20 cellular contexts compared by ENCODE assay signal in genomic region chr7:27619492-27619891, GRCh38.
"Had no signal": no experiment of that assay in that cellular context is flagged by ENCODE, and none has a peak within 500 bp of the region (broad histone marks: within the 10 kb centered on the region; RNA-seq: fewer than 3 reads in every experiment).

No MANE protein-coding gene starts in this region.

- H3K27me3 ChIP-seq: hepatocyte, stomach, transverse colon had no signal

- H3K4me3 Mint-ChIP-seq: naive B cell, nephron had no signal

- H3K27me3 Mint-ChIP-seq: naive B cell had no signal

- H3K4me3 ChIP-seq: hepatocyte, left ventricle myocardium inferior, lung, psoas muscle, stomach, thoracic aorta, transverse colon had no signal

- H3K4me1 Mint-ChIP-seq: nephron had no signal

- ATAC-seq: left cardiac atrium, psoas muscle, sciatic nerve had no signal

- DNase-seq: dermis blood vessel endothelial cell, foreskin melanocyte, head of caudate nucleus, kidney, left cardiac atrium, left ventricle myocardium inferior, mesenchymal stem cell, midbrain, naive B cell, psoas muscle, retina, stomach, substantia nigra, transverse colon had no signal

- H3K27ac Mint-ChIP-seq: nephron had no signal

- H3K4me2 ChIP-seq: hepatocyte had no signal

- H2AFZ ChIP-seq: hepatocyte had no signal

- H3K4me1 ChIP-seq: left ventricle myocardium inferior, psoas muscle, stomach, transverse colon had no signal

- H3K27ac ChIP-seq: hepatocyte, left ventricle myocardium inferior, psoas muscle, stomach, thoracic aorta, transverse colon had no signal

- FAIRE-seq: colon, kidney had no signal
